ENCODE assay signal across 19 cellular contexts in the genomic region with DNA sequence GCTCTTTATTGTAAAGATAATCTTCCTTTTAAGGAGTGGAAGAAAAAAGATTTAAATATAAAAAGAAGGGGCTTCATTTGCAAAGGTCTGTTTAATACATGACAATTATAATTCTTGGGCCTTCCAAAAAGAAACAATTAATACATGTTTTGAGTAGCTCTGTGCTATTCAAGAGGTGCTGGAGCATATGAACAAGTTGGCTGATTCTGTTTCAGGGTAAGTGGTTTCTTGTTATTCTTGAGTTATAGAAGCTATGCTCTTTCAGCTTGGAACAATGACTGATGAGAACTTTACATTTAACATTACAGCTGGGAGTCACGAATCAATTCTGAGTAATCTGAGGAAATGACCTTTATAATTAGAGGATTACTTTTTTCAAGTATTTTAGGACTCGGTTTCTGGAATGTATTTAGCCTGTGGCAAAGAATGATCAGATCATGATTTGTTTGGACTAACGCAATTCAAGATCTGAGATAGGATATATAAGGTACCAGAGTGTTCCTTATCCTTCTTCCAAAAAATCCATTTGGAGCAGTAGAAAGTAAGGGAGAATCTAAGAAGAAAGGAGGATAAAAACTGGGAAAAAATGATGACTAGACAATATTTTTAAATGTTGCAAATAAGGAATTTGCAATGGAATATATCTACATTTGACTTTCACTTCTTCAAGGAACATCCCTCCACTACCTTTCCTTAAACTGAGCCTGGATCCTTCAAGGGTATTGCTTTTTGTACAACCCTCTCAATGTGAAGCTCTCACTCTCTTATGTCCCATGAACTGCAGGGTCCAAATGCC.
DNase-seq lines count a peak whose midpoint lies in the region; ATAC-seq, FAIRE-seq and TF ChIP-seq lines count a peak whose summit lies in the region.
"Had no signal": no experiment of that assay in that cellular context is flagged by ENCODE, and none has a peak within 500 bp of the region (broad histone marks: within the 10 kb centered on the region; RNA-seq: fewer than 3 reads in every experiment).

No MANE protein-coding gene starts in this region.

- H4K91ac ChIP-seq in IMR-90 (ENCODE audit: insufficient read depth, low read depth, low read length): no peak overlapping the region

- H3K79me1 ChIP-seq in IMR-90 (ENCODE audit: low read depth in 1 of 2, low read length in 2 of 2): no peaks in the 10 kb centered on the region

- H3K4me3 Mint-ChIP-seq in progenitor cell of endocrine pancreas (ENCODE audit: low read depth): no peak overlapping the region
- H3K4me3 Mint-ChIP-seq: CD8-positive, alpha-beta T cell had no signal

- TF ChIP-seq POLR2A in HepG2 (IDR thresholded peaks at IDR 0.05; ENCODE audit: insufficient read depth in 1 of 2, low read depth in 2 of 2, low read length in 2 of 2) (no peak), right lobe of liver (IDR thresholded peaks at IDR 0.05) (no peak), IMR-90 (IDR thresholded peaks at IDR 0.05; ENCODE audit: low read depth, low read length) (no peak), H54 (IDR thresholded peaks at IDR 0.05; ENCODE audit: low read depth, low read length) (no peak), uterus (IDR thresholded peaks at IDR 0.05) (no peak)

- dilution Hi-C loops in IMR-90 (cut with HindIII; ENCODE audit: low sequenced_read_pairs, unreplicated experiment) (no loop called here), mammary epithelial cell (cut with HindIII; ENCODE audit: low sequenced_read_pairs) (no loop called here)

- H4K20me1 ChIP-seq in HepG2 (ENCODE audit: insufficient read depth, low read length) (no peaks in the 10 kb centered on the region), IMR-90 (ENCODE audit: insufficient read depth, low read length) (no peaks in the 10 kb centered on the region), mammary epithelial cell (ENCODE audit: insufficient read depth, low read length) (no peaks in the 10 kb centered on the region)
- H4K20me1 ChIP-seq: BLaER1 treated with 17β-estradiol and CSF1 and Interleukin-3, amounts not matched to agents 10 nM and 100 nM had no signal

- FAIRE-seq in HepG2 (lab: Jason Lieb, UNC) (no peak), H54 (lab: Jason Lieb, UNC) (no peak)
- FAIRE-seq: G401.6 had no signal

- in situ Hi-C loops in HepG2 (cut with HindIII; ENCODE audit: extremely low pct_ligation_motif_present, low pct_unique_long_range_greater_than_20kb) (no loop called here), IMR-90 (cut with MboI; ENCODE audit: low sequenced_read_pairs) (no loop called here), mammary epithelial cell (cut with MboI; ENCODE audit: low sequenced_read_pairs in 2 of 2) (no loop called here)

- no peak overlapping the region for H3K56ac ChIP-seq in IMR-90 (ENCODE audit: extremely low read depth, insufficient read depth, low read length)

- no peak overlapping the region for H2BK5ac ChIP-seq in IMR-90 (ENCODE audit: low read depth, low read length, poor library complexity, severe bottlenecking)

- TF ChIP-seq EP300 in HepG2 (IDR thresholded peaks at IDR 0.05; ENCODE audit: low read depth in 2 of 2, low read length in 2 of 2): no peak
- no peak for TF ChIP-seq EP300 in HepG2 (CRISPR knock-in tag; IDR thresholded peaks at IDR 0.05; ENCODE audit: borderline replicate concordance)

- peaks cover 23% of the 10 kb centered on the region for H3K9me3 Mint-ChIP-seq in progenitor cell of endocrine pancreas (ENCODE audit: low read depth)

- H3K4me2 ChIP-seq in HepG2 (ENCODE audit: low read depth, low read length): no peak overlapping the region
- H3K4me2 ChIP-seq in IMR-90 (ENCODE audit: low read depth, low read length): no peak overlapping the region
- no peak overlapping the region for H3K4me2 ChIP-seq in mammary epithelial cell (ENCODE audit: insufficient read depth, low read depth, low read length)
- H3K4me2 ChIP-seq: BLaER1 treated with 17β-estradiol and CSF1 and Interleukin-3, amounts not matched to agents 10 nM and 100 nM; KMS-11 had no signal

- intact Hi-C loops in HepG2 (cut with micrococcal nuclease; ENCODE audit: unreplicated experiment) (no loop called here), right lobe of liver (cut with DNase I) (no loop called here), IMR-90 (cut with micrococcal nuclease) (no loop called here), mammary epithelial cell (cut with micrococcal nuclease) (no loop called here), uterus (cut with DNase I; ENCODE audit: low total_unique reads) (no loop called here)

- H3K27ac ChIP-seq in HepG2 (ENCODE audit: extremely low read length, insufficient read depth, low read length) (no peak overlapping the region), right lobe of liver (no peak overlapping the region), IMR-90 (ENCODE audit: insufficient read depth, low read length) (no peak overlapping the region), mammary epithelial cell (ENCODE audit: insufficient read depth, low read depth, low read length) (no peak overlapping the region), uterus (no peak overlapping the region)
- H3K27ac ChIP-seq: BLaER1 treated with 17β-estradiol and CSF1 and Interleukin-3, amounts not matched to agents 10 nM and 100 nM; KMS-11; Peyer's patch; SK-N-MC had no signal

- no peak overlapping the region for H3K27ac Mint-ChIP-seq in progenitor cell of endocrine pancreas
- H3K27ac Mint-ChIP-seq: CD8-positive, alpha-beta T cell had no signal

- no peaks in the 10 kb centered on the region for H3K36me3 Mint-ChIP-seq in progenitor cell of endocrine pancreas (ENCODE audit: insufficient read depth)
- H3K36me3 Mint-ChIP-seq: CD8-positive, alpha-beta T cell had no signal

- no peak overlapping the region for H2AK5ac ChIP-seq in IMR-90 (ENCODE audit: low read depth, low read length)

- no peak for TF ChIP-seq RAD21 in HepG2 (CRISPR knock-in tag; IDR thresholded peaks at IDR 0.05)
- TF ChIP-seq RAD21 in IMR-90 (IDR thresholded peaks at IDR 0.05; ENCODE audit: low read length): no peak

- H2BK20ac ChIP-seq in IMR-90 (ENCODE audit: low read depth, low read length): no peak overlapping the region

- DNase-seq in HepG2 (ENCODE audit: low spot score) (no peak), right lobe of liver (no peak), IMR-90 (peak; percentile 2), mammary epithelial cell (peak; percentile 14), H54 (ENCODE audit: insufficient read length, low spot score) (no peak), uterus (no peak), progenitor cell of endocrine pancreas (ENCODE audit: low spot score, unreplicated experiment) (no peak), T-helper 2 cell (no peak)
- DNase-seq: CD8-positive, alpha-beta T cell; DMS79; NCI-H1048; NCI-H1436 treated with DMSO at 0.1 percent for 48 hours; NCI-H2081; Peyer's patch; Right ventricle myocardium superior had no signal

- CTCF ChIA-PET in HepG2 (lab: Yijun Ruan, JAX; ENCODE audit: low intra/inter-chr PET ratio, low total read pairs) (no interaction called here), IMR-90 (lab: Yijun Ruan, JAX) (interaction anchor here (1.4 kb wide), 1 partner anchor 13 kb away, joined by 3 read pairs; no protein-coding TSS in a partner anchor), mammary epithelial cell (lab: Charles Lee; ENCODE audit: low non-redundant PET) (no interaction called here)

- H3K27me3 ChIP-seq in HepG2 (ENCODE audit: control insufficient read depth in 1 of 2, insufficient read depth in 2 of 2, low read length in 2 of 2) (no peaks in the 10 kb centered on the region), right lobe of liver (no peaks in the 10 kb centered on the region), IMR-90 (ENCODE audit: control insufficient read depth, insufficient read depth, low read length) (no peaks in the 10 kb centered on the region), mammary epithelial cell (ENCODE audit: insufficient read depth, low read length) (no peaks in the 10 kb centered on the region), uterus (no peaks in the 10 kb centered on the region)
- H3K27me3 ChIP-seq: BLaER1 treated with 17β-estradiol and CSF1 and Interleukin-3, amounts not matched to agents 10 nM and 100 nM; Peyer's patch had no signal

- WGBS in HepG2 (ENCODE audit: low lambda C conversion rate): 10% methylated on average over 3 of the region's 3 CpGs
- WGBS in right lobe of liver (ENCODE audit: insufficient coverage, low coverage, low lambda C conversion rate, missing lambda C conversion rate): 53% methylated on average over 3 of the region's 3 CpGs
- no CpG with 5 or more reads among the region's 3 CpGs for WGBS in IMR-90 (ENCODE audit: extremely low coverage in 2 of 2, insufficient read length in 1 of 2), 2 experiments
- WGBS in mammary epithelial cell (ENCODE audit: low coverage, missing lambda C conversion rate): 12% methylated on average over 3 of the region's 3 CpGs

- BruUV-seq in HepG2 (replicated peaks; lab: Mats Ljungman, UMichigan) (no TSS peak), IMR-90 (replicated peaks; lab: Mats Ljungman, UMichigan) (no TSS peak), mammary epithelial cell (replicated peaks; lab: Mats Ljungman, UMichigan) (no TSS peak)

- no peak for ATAC-seq in HepG2
- no peak for ATAC-seq in right lobe of liver
- no peak for ATAC-seq in IMR-90 (ENCODE audit: low read depth)
- ATAC-seq: CD8-positive, alpha-beta T cell had no signal

- H3K9me1 ChIP-seq in IMR-90 (ENCODE audit: insufficient read depth, low read length): no peaks in the 10 kb centered on the region

- no peak overlapping the region for H3K4me3 ChIP-seq in HepG2 (replicated peaks in 1 of 3; ENCODE audit: insufficient read depth in 1 of 3, low read depth in 2 of 3, low read length in 3 of 3)
- no peak overlapping the region for H3K4me3 ChIP-seq in right lobe of liver
- no peak overlapping the region for H3K4me3 ChIP-seq in IMR-90 (ENCODE audit: insufficient read depth, low read depth, low read length)
- no peak overlapping the region for H3K4me3 ChIP-seq in mammary epithelial cell (replicated peaks in 1 of 3; ENCODE audit: insufficient read depth in 1 of 3, low read depth in 2 of 3, low read length in 3 of 3)
- no peak overlapping the region for H3K4me3 ChIP-seq in uterus
- H3K4me3 ChIP-seq: BLaER1 treated with 17β-estradiol and CSF1 and Interleukin-3, amounts not matched to agents 10 nM and 100 nM; Peyer's patch; SK-N-MC had no signal

- H3K79me2 ChIP-seq in HepG2 (ENCODE audit: insufficient read depth, low read length) (no peaks in the 10 kb centered on the region), mammary epithelial cell (ENCODE audit: insufficient read depth, low read length) (no peaks in the 10 kb centered on the region)

- no peaks in the 10 kb centered on the region for H3K4me1 Mint-ChIP-seq in progenitor cell of endocrine pancreas (ENCODE audit: low read depth)

- no peaks in the 10 kb centered on the region for H3K9me3 ChIP-seq in HepG2 (ENCODE audit: low read length)
- no peaks in the 10 kb centered on the region for H3K9me3 ChIP-seq in right lobe of liver
- no peaks in the 10 kb centered on the region for H3K9me3 ChIP-seq in IMR-90 (ENCODE audit: control insufficient read depth, insufficient read depth, low read length)
- no peaks in the 10 kb centered on the region for H3K9me3 ChIP-seq in mammary epithelial cell (replicated peaks; ENCODE audit: insufficient read depth, low read length)
- no peaks in the 10 kb centered on the region for H3K9me3 ChIP-seq in uterus
- H3K9me3 ChIP-seq: Peyer's patch had no signal

- H3K4me1 ChIP-seq in HepG2 (ENCODE audit: insufficient read depth, low read length) (no peaks in the 10 kb centered on the region), right lobe of liver (no peaks in the 10 kb centered on the region), IMR-90 (ENCODE audit: control insufficient read depth, insufficient read depth, low read length) (no peaks in the 10 kb centered on the region), mammary epithelial cell (ENCODE audit: insufficient read depth, low read length) (peaks cover 4% of the 10 kb centered on the region), uterus (no peaks in the 10 kb centered on the region)
- H3K4me1 ChIP-seq: BLaER1 treated with 17β-estradiol and CSF1 and Interleukin-3, amounts not matched to agents 10 nM and 100 nM; Peyer's patch had no signal

- no peak overlapping the region for H2BK15ac ChIP-seq in IMR-90 (ENCODE audit: low read depth, low read length)

- H4K8ac ChIP-seq in IMR-90 (ENCODE audit: low read depth in 2 of 2, low read length in 2 of 2): no peak overlapping the region

- TF ChIP-seq CTCF in HepG2 (CRISPR knock-in tag; IDR thresholded peaks at IDR 0.05) (no peak), right lobe of liver (IDR thresholded peaks at IDR 0.05) (no peak), IMR-90 (conservative IDR thresholded peaks at IDR 0.05; ENCODE audit: low read depth, low read length) (no peak), mammary epithelial cell (conservative IDR thresholded peaks at IDR 0.05 in 1 of 2, IDR thresholded peaks at IDR 0.05 in 1 of 2; ENCODE audit: extremely low read depth in 1 of 2, insufficient read depth in 1 of 2, low read depth in 1 of 2, low read length in 2 of 2) (no peak), uterus (IDR thresholded peaks at IDR 0.05) (no peak), progenitor cell of endocrine pancreas (IDR thresholded peaks at IDR 0.05; ENCODE audit: unreplicated experiment) (no peak)

- H3K36me3 ChIP-seq in HepG2 (replicated peaks in 1 of 2; ENCODE audit: control insufficient read depth in 1 of 2, insufficient read depth in 2 of 2, low read length in 2 of 2) (no peaks in the 10 kb centered on the region), right lobe of liver (no peaks in the 10 kb centered on the region), IMR-90 (ENCODE audit: control insufficient read depth, insufficient read depth, low read length) (no peaks in the 10 kb centered on the region), mammary epithelial cell (ENCODE audit: insufficient read depth, low read length) (no peaks in the 10 kb centered on the region), uterus (no peaks in the 10 kb centered on the region)
- H3K36me3 ChIP-seq: BLaER1 treated with 17β-estradiol and CSF1 and Interleukin-3, amounts not matched to agents 10 nM and 100 nM; Peyer's patch had no signal

- H4K5ac ChIP-seq in IMR-90 (ENCODE audit: low read depth, low read length): no peak overlapping the region

- H3K23ac ChIP-seq in IMR-90 (ENCODE audit: low read depth, low read length): no peak overlapping the region

- no peak overlapping the region for H3K4ac ChIP-seq in IMR-90 (ENCODE audit: low read depth, low read length)

- no peak overlapping the region for H3K9ac ChIP-seq in HepG2 (ENCODE audit: insufficient read depth, low read depth, low read length)
- H3K9ac ChIP-seq in IMR-90 (ENCODE audit: low read depth, low read length): no peak overlapping the region
- no peak overlapping the region for H3K9ac ChIP-seq in mammary epithelial cell (ENCODE audit: insufficient read depth, low read length)
- H3K9ac ChIP-seq: BLaER1 treated with 17β-estradiol and CSF1 and Interleukin-3, amounts not matched to agents 10 nM and 100 nM; KMS-11 had no signal

- no peak overlapping the region for H2BK120ac ChIP-seq in IMR-90 (ENCODE audit: low read depth, low read length)

- H3K18ac ChIP-seq in IMR-90 (ENCODE audit: low read depth, low read length): no peak overlapping the region

- no peaks in the 10 kb centered on the region for H3K27me3 Mint-ChIP-seq in progenitor cell of endocrine pancreas

- no peak overlapping the region for H2AK9ac ChIP-seq in IMR-90 (replicated peaks; ENCODE audit: low read depth, low read length, poor library complexity)

- H2AFZ ChIP-seq in HepG2 (ENCODE audit: low read length) (no peak overlapping the region), IMR-90 (replicated peaks; ENCODE audit: low read length, poor library complexity) (no peak overlapping the region), mammary epithelial cell (ENCODE audit: low read depth, low read length) (no peak overlapping the region)

- H3K14ac ChIP-seq in IMR-90 (replicated peaks; ENCODE audit: low read depth, low read length): no peak overlapping the region

- POLR2A ChIA-PET in HepG2 (lab: Yijun Ruan, JAX) (no interaction called here), IMR-90 (lab: Charles Lee; ENCODE audit: unreplicated experiment) (interaction anchor here (0.6 kb wide), 1 partner anchor 393 kb away, joined by 3 read pairs; no protein-coding TSS in a partner anchor)

Comparison
In these comparisons a context has a peak if more than half of its experiments do, and no peak if none do; other contexts are left out.
1. DNase-seq: peak in IMR-90 (single experiment) and mammary epithelial cell (single experiment); none in HepG2 (single experiment), right lobe of liver (0 of 3), H54 (single experiment), uterus (0 of 2), progenitor cell of endocrine pancreas (single experiment) and T-helper 2 cell (0 of 5).